Comparison of ENCODE assay signal across 1 cellular context in the genomic region with DNA sequence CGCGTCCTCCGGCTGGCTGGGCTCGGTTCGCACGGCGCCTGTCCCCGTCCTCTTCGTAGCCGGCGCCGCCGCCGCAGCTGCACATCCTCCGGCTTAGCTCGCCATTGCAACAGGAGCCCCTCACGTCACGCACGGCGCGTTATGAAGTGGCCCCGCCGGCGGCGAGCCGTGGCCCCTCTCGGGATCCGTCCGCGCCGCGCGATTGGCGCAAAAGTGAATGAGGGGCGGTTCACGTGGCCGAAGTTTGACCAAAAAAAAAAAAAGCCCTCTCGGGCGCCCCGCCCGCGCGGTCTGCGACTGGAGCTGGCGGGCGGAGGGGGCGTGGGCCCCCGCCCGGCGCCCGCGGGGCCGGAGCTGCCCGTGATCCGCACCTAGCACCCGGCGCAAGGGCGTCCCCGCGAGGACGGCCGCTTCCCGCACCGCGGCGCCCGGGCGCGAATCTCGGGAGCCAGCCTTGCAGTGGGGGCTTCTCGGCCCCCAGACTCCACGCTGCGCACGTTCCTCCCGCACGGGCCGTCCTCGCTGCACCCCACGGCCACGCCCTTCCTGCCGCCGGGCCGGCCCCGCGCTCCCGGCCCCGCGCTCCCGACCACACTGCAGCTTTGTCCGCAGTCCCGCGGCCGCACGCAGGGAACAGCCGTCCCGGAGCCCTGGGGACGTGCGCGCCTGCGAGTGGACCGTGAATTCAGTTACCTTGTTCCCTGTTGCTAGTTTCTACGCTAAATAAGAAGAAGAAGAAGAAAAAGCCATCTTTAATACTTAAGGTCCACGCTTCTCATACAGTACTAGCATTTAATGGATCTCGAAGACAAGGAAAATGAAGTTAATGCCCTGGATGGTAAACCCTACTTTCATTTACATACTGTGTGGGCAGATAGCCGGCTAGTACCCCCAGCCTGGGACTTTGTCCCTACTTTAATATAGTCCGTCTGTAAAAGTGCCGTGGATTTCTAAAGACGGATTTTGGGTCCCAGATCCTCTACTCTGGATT.
TF ChIP-seq lines count a peak whose summit lies in the region.

CHSY1 (minus strand) TSS at position 219 of the 991 bp plus-strand sequence. CDS start 592 bp downstream, outside the sequence.

TF ChIP-seq in K562, 482 proteins besides CTCF, POLR2A, EP300 and RAD21 (continued from another document and continues in another):
- TF ChIP-seq, protein P1, sequence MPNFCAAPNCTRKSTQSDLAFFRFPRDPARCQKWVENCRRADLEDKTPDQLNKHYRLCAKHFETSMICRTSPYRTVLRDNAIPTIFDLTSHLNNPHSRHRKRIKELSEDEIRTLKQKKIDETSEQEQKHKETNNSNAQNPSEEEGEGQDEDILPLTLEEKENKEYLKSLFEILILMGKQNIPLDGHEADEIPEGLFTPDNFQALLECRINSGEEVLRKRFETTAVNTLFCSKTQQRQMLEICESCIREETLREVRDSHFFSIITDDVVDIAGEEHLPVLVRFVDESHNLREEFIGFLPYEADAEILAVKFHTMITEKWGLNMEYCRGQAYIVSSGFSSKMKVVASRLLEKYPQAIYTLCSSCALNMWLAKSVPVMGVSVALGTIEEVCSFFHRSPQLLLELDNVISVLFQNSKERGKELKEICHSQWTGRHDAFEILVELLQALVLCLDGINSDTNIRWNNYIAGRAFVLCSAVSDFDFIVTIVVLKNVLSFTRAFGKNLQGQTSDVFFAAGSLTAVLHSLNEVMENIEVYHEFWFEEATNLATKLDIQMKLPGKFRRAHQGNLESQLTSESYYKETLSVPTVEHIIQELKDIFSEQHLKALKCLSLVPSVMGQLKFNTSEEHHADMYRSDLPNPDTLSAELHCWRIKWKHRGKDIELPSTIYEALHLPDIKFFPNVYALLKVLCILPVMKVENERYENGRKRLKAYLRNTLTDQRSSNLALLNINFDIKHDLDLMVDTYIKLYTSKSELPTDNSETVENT (CRISPR knock-in tag; IDR thresholded peaks at IDR 0.05), result 0 out of 2 replicates have a peak, but pooled peaks have one; percentile 47
- TF ChIP-seq FOSL1 (tag; conservative IDR thresholded peaks at IDR 0.05), result peak; percentile 34
- no peak for TF ChIP-seq RBM15 (IDR thresholded peaks at IDR 0.05; ENCODE audit: insufficient read depth, low read length)
- TF ChIP-seq NCOA6 (IDR thresholded peaks at IDR 0.05), result peak; percentile 83
- TF ChIP-seq HLTF (IDR thresholded peaks at IDR 0.05), result no peak
- TF ChIP-seq CEBPB (tag; IDR thresholded peaks at IDR 0.05), result no peak
- TF ChIP-seq WHSC1 (IDR thresholded peaks at IDR 0.05; ENCODE audit: low read length), result no peak
- TF ChIP-seq FIP1L1 (IDR thresholded peaks at IDR 0.05; ENCODE audit: low read depth, low read length, poor library complexity, severe bottlenecking), result no peak
- no peak for TF ChIP-seq ZNF668 (CRISPR knock-in tag; IDR thresholded peaks at IDR 0.05)
- TF ChIP-seq YBX1 (IDR thresholded peaks at IDR 0.05), result no peak
- peak; percentile 67 for TF ChIP-seq TAF1 (IDR thresholded peaks at IDR 0.05; ENCODE audit: control insufficient read depth, extremely low read depth, insufficient read depth, low read length, severe bottlenecking)
- TF ChIP-seq NFYB (IDR thresholded peaks at IDR 0.05; ENCODE audit: extremely low read depth, insufficient read length), result peak; percentile 41
- TF ChIP-seq FOXO4 (CRISPR knock-in tag; IDR thresholded peaks at IDR 0.05), result no peak
- TF ChIP-seq, protein P2, sequence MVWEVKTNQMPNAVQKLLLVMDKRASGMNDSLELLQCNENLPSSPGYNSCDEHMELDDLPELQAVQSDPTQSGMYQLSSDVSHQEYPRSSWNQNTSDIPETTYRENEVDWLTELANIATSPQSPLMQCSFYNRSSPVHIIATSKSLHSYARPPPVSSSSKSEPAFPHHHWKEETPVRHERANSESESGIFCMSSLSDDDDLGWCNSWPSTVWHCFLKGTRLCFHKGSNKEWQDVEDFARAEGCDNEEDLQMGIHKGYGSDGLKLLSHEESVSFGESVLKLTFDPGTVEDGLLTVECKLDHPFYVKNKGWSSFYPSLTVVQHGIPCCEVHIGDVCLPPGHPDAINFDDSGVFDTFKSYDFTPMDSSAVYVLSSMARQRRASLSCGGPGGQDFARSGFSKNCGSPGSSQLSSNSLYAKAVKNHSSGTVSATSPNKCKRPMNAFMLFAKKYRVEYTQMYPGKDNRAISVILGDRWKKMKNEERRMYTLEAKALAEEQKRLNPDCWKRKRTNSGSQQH (CRISPR knock-in tag; IDR thresholded peaks at IDR 0.05), result no peak
- no peak for TF ChIP-seq MIER1 (IDR thresholded peaks at IDR 0.05; ENCODE audit: low read depth)
- peak; percentile 99 for TF ChIP-seq ZNF384 (IDR thresholded peaks at IDR 0.05; ENCODE audit: low read depth, low read length)
- TF ChIP-seq MCM5 (IDR thresholded peaks at IDR 0.05; ENCODE audit: low read depth), result no peak
- no peak for TF ChIP-seq SNAPC5 (CRISPR knock-in tag; IDR thresholded peaks at IDR 0.05)
- no peak for TF ChIP-seq ZC3H4 (CRISPR knock-in tag; IDR thresholded peaks at IDR 0.05; ENCODE audit: borderline replicate concordance)
- TF ChIP-seq, protein P3, sequence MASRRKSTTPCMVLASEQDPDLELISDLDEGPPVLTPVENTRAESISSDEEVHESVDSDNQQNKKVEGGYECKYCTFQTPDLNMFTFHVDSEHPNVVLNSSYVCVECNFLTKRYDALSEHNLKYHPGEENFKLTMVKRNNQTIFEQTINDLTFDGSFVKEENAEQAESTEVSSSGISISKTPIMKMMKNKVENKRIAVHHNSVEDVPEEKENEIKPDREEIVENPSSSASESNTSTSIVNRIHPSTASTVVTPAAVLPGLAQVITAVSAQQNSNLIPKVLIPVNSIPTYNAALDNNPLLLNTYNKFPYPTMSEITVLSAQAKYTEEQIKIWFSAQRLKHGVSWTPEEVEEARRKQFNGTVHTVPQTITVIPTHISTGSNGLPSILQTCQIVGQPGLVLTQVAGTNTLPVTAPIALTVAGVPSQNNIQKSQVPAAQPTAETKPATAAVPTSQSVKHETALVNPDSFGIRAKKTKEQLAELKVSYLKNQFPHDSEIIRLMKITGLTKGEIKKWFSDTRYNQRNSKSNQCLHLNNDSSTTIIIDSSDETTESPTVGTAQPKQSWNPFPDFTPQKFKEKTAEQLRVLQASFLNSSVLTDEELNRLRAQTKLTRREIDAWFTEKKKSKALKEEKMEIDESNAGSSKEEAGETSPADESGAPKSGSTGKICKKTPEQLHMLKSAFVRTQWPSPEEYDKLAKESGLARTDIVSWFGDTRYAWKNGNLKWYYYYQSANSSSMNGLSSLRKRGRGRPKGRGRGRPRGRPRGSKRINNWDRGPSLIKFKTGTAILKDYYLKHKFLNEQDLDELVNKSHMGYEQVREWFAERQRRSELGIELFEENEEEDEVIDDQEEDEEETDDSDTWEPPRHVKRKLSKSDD (conservative IDR thresholded peaks at IDR 0.05; ENCODE audit: low read length), result no peak
- peak; percentile 75 for TF ChIP-seq ZNF766 (CRISPR knock-in tag; conservative IDR thresholded peaks at IDR 0.05)
- no peak for TF ChIP-seq CSDE1 (IDR thresholded peaks at IDR 0.05)
- no peak for TF ChIP-seq FUS (optimal IDR thresholded peaks at IDR 0.05; ENCODE audit: low read depth, low read length)
- peak; percentile 69; the same call in 1 of the 2 replicates for TF ChIP-seq ZBTB9 (CRISPR knock-in tag; IDR thresholded peaks at IDR 0.05)
- TF ChIP-seq, protein P4, sequence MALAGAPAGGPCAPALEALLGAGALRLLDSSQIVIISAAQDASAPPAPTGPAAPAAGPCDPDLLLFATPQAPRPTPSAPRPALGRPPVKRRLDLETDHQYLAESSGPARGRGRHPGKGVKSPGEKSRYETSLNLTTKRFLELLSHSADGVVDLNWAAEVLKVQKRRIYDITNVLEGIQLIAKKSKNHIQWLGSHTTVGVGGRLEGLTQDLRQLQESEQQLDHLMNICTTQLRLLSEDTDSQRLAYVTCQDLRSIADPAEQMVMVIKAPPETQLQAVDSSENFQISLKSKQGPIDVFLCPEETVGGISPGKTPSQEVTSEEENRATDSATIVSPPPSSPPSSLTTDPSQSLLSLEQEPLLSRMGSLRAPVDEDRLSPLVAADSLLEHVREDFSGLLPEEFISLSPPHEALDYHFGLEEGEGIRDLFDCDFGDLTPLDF (CRISPR knock-in tag; IDR thresholded peaks at IDR 0.05), result no peak
- peak; percentile 59 for TF ChIP-seq NFIC (IDR thresholded peaks at IDR 0.05)
- TF ChIP-seq MAZ (CRISPR knock-in tag; conservative IDR thresholded peaks at IDR 0.05 in 1 of 2, IDR thresholded peaks at IDR 0.05 in 1 of 2), result peak; percentile 75 to 85; a peak in 3 of 4 replicates
- TF ChIP-seq, protein P5, sequence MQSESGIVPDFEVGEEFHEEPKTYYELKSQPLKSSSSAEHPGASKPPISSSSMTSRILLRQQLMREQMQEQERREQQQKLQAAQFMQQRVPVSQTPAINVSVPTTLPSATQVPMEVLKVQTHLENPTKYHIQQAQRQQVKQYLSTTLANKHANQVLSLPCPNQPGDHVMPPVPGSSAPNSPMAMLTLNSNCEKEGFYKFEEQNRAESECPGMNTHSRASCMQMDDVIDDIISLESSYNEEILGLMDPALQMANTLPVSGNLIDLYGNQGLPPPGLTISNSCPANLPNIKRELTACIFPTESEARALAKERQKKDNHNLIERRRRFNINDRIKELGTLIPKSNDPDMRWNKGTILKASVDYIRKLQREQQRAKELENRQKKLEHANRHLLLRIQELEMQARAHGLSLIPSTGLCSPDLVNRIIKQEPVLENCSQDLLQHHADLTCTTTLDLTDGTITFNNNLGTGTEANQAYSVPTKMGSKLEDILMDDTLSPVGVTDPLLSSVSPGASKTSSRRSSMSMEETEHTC (IDR thresholded peaks at IDR 0.05), result no peak
- TF ChIP-seq ZNF354B (CRISPR knock-in tag; IDR thresholded peaks at IDR 0.05), result no peak
- no peak for TF ChIP-seq ZBTB34 (CRISPR knock-in tag; IDR thresholded peaks at IDR 0.05)
- 0 out of 2 replicates have a peak, but pooled peaks have one; percentile 65 for TF ChIP-seq KAT7 (CRISPR knock-in tag; IDR thresholded peaks at IDR 0.05; ENCODE audit: borderline replicate concordance)
- TF ChIP-seq, protein P6, sequence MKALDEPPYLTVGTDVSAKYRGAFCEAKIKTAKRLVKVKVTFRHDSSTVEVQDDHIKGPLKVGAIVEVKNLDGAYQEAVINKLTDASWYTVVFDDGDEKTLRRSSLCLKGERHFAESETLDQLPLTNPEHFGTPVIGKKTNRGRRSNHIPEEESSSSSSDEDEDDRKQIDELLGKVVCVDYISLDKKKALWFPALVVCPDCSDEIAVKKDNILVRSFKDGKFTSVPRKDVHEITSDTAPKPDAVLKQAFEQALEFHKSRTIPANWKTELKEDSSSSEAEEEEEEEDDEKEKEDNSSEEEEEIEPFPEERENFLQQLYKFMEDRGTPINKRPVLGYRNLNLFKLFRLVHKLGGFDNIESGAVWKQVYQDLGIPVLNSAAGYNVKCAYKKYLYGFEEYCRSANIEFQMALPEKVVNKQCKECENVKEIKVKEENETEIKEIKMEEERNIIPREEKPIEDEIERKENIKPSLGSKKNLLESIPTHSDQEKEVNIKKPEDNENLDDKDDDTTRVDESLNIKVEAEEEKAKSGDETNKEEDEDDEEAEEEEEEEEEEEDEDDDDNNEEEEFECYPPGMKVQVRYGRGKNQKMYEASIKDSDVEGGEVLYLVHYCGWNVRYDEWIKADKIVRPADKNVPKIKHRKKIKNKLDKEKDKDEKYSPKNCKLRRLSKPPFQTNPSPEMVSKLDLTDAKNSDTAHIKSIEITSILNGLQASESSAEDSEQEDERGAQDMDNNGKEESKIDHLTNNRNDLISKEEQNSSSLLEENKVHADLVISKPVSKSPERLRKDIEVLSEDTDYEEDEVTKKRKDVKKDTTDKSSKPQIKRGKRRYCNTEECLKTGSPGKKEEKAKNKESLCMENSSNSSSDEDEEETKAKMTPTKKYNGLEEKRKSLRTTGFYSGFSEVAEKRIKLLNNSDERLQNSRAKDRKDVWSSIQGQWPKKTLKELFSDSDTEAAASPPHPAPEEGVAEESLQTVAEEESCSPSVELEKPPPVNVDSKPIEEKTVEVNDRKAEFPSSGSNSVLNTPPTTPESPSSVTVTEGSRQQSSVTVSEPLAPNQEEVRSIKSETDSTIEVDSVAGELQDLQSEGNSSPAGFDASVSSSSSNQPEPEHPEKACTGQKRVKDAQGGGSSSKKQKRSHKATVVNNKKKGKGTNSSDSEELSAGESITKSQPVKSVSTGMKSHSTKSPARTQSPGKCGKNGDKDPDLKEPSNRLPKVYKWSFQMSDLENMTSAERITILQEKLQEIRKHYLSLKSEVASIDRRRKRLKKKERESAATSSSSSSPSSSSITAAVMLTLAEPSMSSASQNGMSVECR (CRISPR knock-in tag; IDR thresholded peaks at IDR 0.05), result peak; percentile 81
